In genomic region chr5:52989781-52990530, GRCh38 we compare ENCODE assay signal across 8 cellular contexts. TPM values are rescaled to one million over a fixed set of nuclear protein-coding genes. Genes with fewer than 3 reads are reported as not detected.
DNase-seq lines count a peak whose midpoint lies in the region; ATAC-seq, FAIRE-seq and TF ChIP-seq lines count a peak whose summit lies in the region.

No MANE protein-coding gene starts in this region.

- DNase-seq in GM06990 (ENCODE audit: extremely low read depth, insufficient read length) (peak; percentile 19), SW 1271 (lab: John Stamatoyannopoulos, UW) (peak; percentile 38 to 78), bronchial epithelial cell (ENCODE audit: low read depth) (no peak), iris pigment epithelial cell (ENCODE audit: low read depth) (peak; percentile 72), retina (no peak)

- no peak overlapping the region for H3K27ac ChIP-seq in skeletal muscle tissue (ENCODE audit: low read depth, low read length)

- H3K36me3 ChIP-seq in GM06990 (ENCODE audit: control insufficient read depth, insufficient read depth, low read length) = no peaks in the 10 kb centered on the region
- peaks cover 2% of the 10 kb centered on the region for H3K36me3 ChIP-seq in bronchial epithelial cell (ENCODE audit: control insufficient read depth, insufficient read depth, low read length)
- H3K36me3 ChIP-seq in skeletal muscle tissue (ENCODE audit: control insufficient read depth in 3 of 3, insufficient read depth in 3 of 3, low read length in 3 of 3) = no peaks in the 10 kb centered on the region

- H3K27me3 ChIP-seq in GM06990 (replicated peaks; ENCODE audit: control insufficient read depth, insufficient read depth, low read length) (no peaks in the 10 kb centered on the region; the same call in 1 of the 2 replicates), bronchial epithelial cell (ENCODE audit: control insufficient read depth, insufficient read depth, low read length) (no peaks in the 10 kb centered on the region), skeletal muscle tissue (ENCODE audit: control insufficient read depth in 3 of 3, insufficient read depth in 3 of 3, low read length in 3 of 3) (peaks cover 4 to 17% (median 11%) of the 10 kb centered on the region in 3 donors)

- H3K4me3 ChIP-seq in GM06990 (replicated peaks; ENCODE audit: low read depth, low read length) (peak overlapping the region; percentile 54), bronchial epithelial cell (ENCODE audit: low read depth, low read length) (peak overlapping the region; percentile 88), skeletal muscle tissue (ENCODE audit: low read length in 3 of 3) (peak overlapping the region; percentile 76 to 82 (median 81))

- H3K9ac ChIP-seq in skeletal muscle tissue (ENCODE audit: low read depth in 1 of 3, low read length in 3 of 3) = peak overlapping the region; percentile 21 to 67 (median 23)

- no peak for FAIRE-seq in bronchial epithelial cell (lab: Jason Lieb, UNC)

- no peaks in the 10 kb centered on the region for H3K9me3 ChIP-seq in skeletal muscle tissue (ENCODE audit: control insufficient read depth in 3 of 3, low read length in 3 of 3)

- no peak for TF ChIP-seq CTCF in GM06990 (IDR thresholded peaks at IDR 0.05; ENCODE audit: insufficient read depth, low read length, poor library complexity, severe bottlenecking)
- TF ChIP-seq CTCF in bronchial epithelial cell (IDR thresholded peaks at IDR 0.05; ENCODE audit: insufficient read depth, low read length, severe bottlenecking) = peak; percentile 31

- peak; percentile 19 for ATAC-seq in HG02884 (IDR thresholded peaks at IDR 0.05; ENCODE audit: unreplicated experiment)
- no peak for ATAC-seq in activated CD4-positive, CD25-positive, alpha-beta regulatory T cell treated with anti-CD3 and anti-CD28 coated beads, Interleukin-2, amount 50 U/mL, for 24 hours

- peaks cover 10 to 14% (median 11%) of the 10 kb centered on the region in 3 donors for H3K4me1 ChIP-seq in skeletal muscle tissue (ENCODE audit: control insufficient read depth in 3 of 3, insufficient read depth in 3 of 3, low read length in 3 of 3)

RNA-seq across cellular contexts. Expression of gene ITGA2, which starts 0.8 kb away (rescaled TPM):
- total RNA-seq in bronchial epithelial cell (16.1 and 35.0 TPM in 2 replicates), skeletal muscle tissue (15.7 TPM)

Comparison
In these comparisons a context has a peak if more than half of its experiments do, and no peak if none do; other contexts are left out.
1. DNase-seq: peak in GM06990 (single experiment), SW 1271 (2 of 2) and iris pigment epithelial cell (single experiment); none in bronchial epithelial cell (single experiment) and retina (single experiment).
2. Peak in every context shown above with its lines, with median percentiles within 50 percentile points of each other: H3K4me3 ChIP-seq.